8 cellular contexts compared by ENCODE assay signal in the genomic region with DNA sequence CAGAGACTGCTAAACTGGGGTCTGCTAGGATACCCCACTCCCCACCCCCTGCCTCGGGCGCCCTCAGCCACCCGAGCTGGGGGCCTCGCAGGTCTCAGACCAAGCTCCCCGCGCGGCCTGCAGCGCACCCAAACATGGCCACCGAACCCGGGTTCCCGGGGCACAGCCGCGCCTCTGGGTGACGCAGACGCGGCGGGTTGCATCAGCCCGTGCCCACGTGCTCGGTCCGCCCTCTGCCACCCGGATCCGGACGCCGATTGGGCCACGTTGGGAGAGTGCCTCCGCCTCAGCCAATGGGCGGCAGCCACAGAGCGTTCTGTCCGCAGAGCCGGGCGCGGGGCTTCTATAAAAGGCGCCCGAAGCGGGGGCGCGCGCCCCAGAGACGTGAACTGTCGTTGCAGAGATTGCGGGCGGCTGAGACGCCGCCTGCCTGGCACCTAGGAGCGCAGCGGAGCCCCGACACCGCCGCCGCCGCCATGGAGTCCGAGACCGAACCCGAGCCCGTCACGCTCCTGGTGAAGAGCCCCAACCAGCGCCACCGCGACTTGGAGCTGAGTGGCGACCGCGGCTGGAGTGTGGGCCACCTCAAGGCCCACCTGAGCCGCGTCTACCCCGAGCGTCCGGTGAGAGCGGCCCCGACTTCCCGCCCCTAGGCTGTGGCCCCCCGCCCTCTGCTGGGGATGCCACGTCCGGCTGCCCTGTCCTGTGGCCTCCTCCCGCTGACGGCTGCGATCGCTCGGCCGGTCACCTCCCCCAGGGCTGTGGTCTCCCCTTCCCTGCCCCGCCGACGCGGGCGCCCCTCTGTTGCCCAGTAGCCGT. TPM values are rescaled to one million over a fixed set of nuclear protein-coding genes. Genes with fewer than 3 reads are reported as not detected.
DNase-seq lines count a peak whose midpoint lies in the region; FAIRE-seq and TF ChIP-seq lines count a peak whose summit lies in the region.

A gene with protein sequence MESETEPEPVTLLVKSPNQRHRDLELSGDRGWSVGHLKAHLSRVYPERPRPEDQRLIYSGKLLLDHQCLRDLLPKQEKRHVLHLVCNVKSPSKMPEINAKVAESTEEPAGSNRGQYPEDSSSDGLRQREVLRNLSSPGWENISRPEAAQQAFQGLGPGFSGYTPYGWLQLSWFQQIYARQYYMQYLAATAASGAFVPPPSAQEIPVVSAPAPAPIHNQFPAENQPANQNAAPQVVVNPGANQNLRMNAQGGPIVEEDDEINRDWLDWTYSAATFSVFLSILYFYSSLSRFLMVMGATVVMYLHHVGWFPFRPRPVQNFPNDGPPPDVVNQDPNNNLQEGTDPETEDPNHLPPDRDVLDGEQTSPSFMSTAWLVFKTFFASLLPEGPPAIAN (plus strand): TSS at position 374 of the 819 bp plus-strand sequence. CDS start 103 bp downstream, at position 477.

- peak within 1 kb of the TSS; percentile 98 for H3K27ac Mint-ChIP-seq in activated naive CD4-positive, alpha-beta T cell treated with anti-CD3 and anti-CD28 coated beads for 36 hours

- CTCF ChIA-PET in activated naive CD4-positive, alpha-beta T cell treated with anti-CD3 and anti-CD28 coated beads for 36 hours (lab: Charles Lee), result interaction anchor here (0.7 to 1.7 kb wide), 5 partner anchors 13 to 68 kb away, joined by 3 to 7 read pairs (median 3); no protein-coding TSS in a partner anchor

- peaks cover 46% of the 10 kb centered on the region for H3K36me3 Mint-ChIP-seq in activated naive CD4-positive, alpha-beta T cell treated with anti-CD3 and anti-CD28 coated beads for 36 hours (ENCODE audit: low read depth)

- peak within 1 kb of the TSS; percentile 100 for H3K4me3 ChIP-seq in HFF-Myc (replicated peaks; ENCODE audit: low read depth, low read length)

- FAIRE-seq in frontal cortex (lab: Jason Lieb, UNC), result peak; percentile 96

- intact Hi-C loops in activated naive CD4-positive, alpha-beta T cell treated with anti-CD3 and anti-CD28 coated beads for 36 hours (cut with micrococcal nuclease), result loop anchor here (1.0 to 10.0 kb wide), 10 partner anchors 15 to 603 kb away; partner anchors contain the start of genes CCDC102A, MT1X and NUP93

- DNase-seq in GM04503 (ENCODE audit: low read depth) (peak; percentile 77), HFF-Myc (ENCODE audit: extremely low read depth, low read depth) (peak; percentile 90), NAMALWA (ENCODE audit: low spot score) (peak; percentile 98), SK-N-DZ (ENCODE audit: low spot score) (peak; percentile 97), frontal cortex (ENCODE audit: low spot score in 2 of 2) (peak; percentile 99 to 100), non-pigmented ciliary epithelial cell (ENCODE audit: low read depth) (peak; percentile 80), superior temporal gyrus (ENCODE audit: extremely low spot score) (peak; percentile 99)
- DNase-seq in activated naive CD4-positive, alpha-beta T cell treated with anti-CD3 and anti-CD28 coated beads for 36 hours, result peak; percentile 99

- H3K27me3 Mint-ChIP-seq in activated naive CD4-positive, alpha-beta T cell treated with anti-CD3 and anti-CD28 coated beads for 36 hours (ENCODE audit: low read depth), result no peaks in the 10 kb centered on the region

- TF ChIP-seq CTCF in HFF-Myc (IDR thresholded peaks at IDR 0.05; ENCODE audit: low read depth, low read length, missing control alignments), result no peak

- H3K4me3 Mint-ChIP-seq in activated naive CD4-positive, alpha-beta T cell treated with anti-CD3 and anti-CD28 coated beads for 36 hours, result peak within 1 kb of the TSS; percentile 98

- H3K4me1 Mint-ChIP-seq in activated naive CD4-positive, alpha-beta T cell treated with anti-CD3 and anti-CD28 coated beads for 36 hours (ENCODE audit: low read depth), result peaks cover 39% of the 10 kb centered on the region

- H3K9me3 Mint-ChIP-seq in activated naive CD4-positive, alpha-beta T cell treated with anti-CD3 and anti-CD28 coated beads for 36 hours, result no peaks in the 10 kb centered on the region

RNA-seq across cellular contexts. Expression of the gene that starts here (rescaled TPM):
- polyA plus RNA-seq in SK-N-DZ (2014; cell fraction: cytosol; rRNA removed), result 37.4 and 55.6 TPM in 2 replicates
- 47.9 and 58.8 TPM in 2 replicates for polyA plus RNA-seq in SK-N-DZ (2014; cell fraction: nucleus; rRNA removed)
- total RNA-seq in activated naive CD4-positive, alpha-beta T cell treated with anti-CD3 and anti-CD28 coated beads for 36 hours, result 100 to 1,000 TPM; 118 to 120 TPM
- total RNA-seq in frontal cortex, result 42.0 TPM

Comparison
In these comparisons a context has a peak if more than half of its experiments do, and no peak if none do; other contexts are left out.
1. Peak in every context shown above with its lines: DNase-seq and H3K4me3 ChIP-seq.